Comparison of ENCODE assay signal across 13 cellular contexts in the genomic region with DNA sequence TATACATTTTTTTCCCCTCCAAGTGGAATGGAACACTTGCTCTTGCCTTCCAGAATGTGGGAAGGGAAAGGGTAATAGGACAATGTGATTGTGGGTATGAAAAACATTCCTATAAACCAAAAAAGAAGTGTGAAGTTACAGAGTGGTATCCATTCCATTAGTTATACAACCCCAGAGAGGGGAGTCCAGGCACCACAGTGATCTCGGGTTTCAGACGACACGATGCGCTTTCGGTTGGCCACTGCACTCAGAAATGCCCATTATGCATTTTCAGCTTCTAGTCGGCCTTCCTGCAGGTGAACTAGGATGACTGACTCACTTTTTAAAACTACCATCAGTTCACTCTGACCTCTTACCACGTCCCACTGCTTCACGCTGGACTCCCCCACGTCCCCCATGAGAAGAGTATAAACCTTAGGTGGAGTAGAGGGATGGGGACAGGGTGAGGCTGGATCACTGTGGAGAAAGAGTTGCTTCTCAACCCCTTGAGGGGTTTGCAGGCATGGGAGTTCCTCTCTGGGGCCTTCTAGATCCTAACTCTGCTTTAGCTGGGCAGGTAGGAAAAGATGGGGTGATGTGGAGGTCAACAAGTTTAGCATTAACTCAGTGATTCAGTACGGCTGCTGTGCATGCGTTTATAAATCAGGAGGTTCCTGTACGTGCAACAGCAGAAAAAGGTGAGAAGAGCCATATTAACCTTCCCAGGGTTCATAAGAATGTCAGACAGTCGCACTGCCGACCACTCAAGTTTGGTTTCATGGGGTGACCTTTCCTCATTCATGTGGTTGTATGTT. TPM values are rescaled to one million over a fixed set of nuclear protein-coding genes. Genes with fewer than 3 reads are reported as not detected.
A peak's percentile ranks its signal among the peaks of the same experiment; 100 is the strongest.
DNase-seq lines count a peak whose midpoint lies in the region; ATAC-seq and TF ChIP-seq lines count a peak whose summit lies in the region.
"Had no signal": no experiment of that assay in that cellular context is flagged by ENCODE, and none has a peak within 500 bp of the region (broad histone marks: within the 10 kb centered on the region; RNA-seq: fewer than 3 reads in every experiment).

No MANE protein-coding gene starts in this region.

- TF ChIP-seq CTCF in IMR-90 (conservative IDR thresholded peaks at IDR 0.05; ENCODE audit: low read depth, low read length): no peak
- no peak for TF ChIP-seq CTCF in brain (conservative IDR thresholded peaks at IDR 0.05)
- no peak for TF ChIP-seq CTCF in mesothelial cell of epicardium (IDR thresholded peaks at IDR 0.05; ENCODE audit: unreplicated experiment)
- no peak for TF ChIP-seq CTCF in thyroid gland (IDR thresholded peaks at IDR 0.05)
- TF ChIP-seq CTCF in smooth muscle cell (IDR thresholded peaks at IDR 0.05; ENCODE audit: borderline replicate concordance, insufficient read depth, poor library complexity, severe bottlenecking): no peak

- H3K4me3 Mint-ChIP-seq in brain: no peak overlapping the region
- no peak overlapping the region for H3K4me3 Mint-ChIP-seq in mesothelial cell of epicardium
- H3K4me3 Mint-ChIP-seq: activated naive CD4-positive, alpha-beta T cell treated with anti-CD3 and anti-CD28 coated beads, Interleukin-2, amount 10 ng/mL, durations not matched to agents 7 days and 5 days had no signal

- peaks cover 28% of the 10 kb centered on the region for H3K36me3 ChIP-seq in IMR-90 (ENCODE audit: control insufficient read depth, insufficient read depth, low read length)
- peaks cover 9 to 14% of the 10 kb centered on the region in 2 donors for H3K36me3 ChIP-seq in thyroid gland
- H3K36me3 ChIP-seq in smooth muscle cell (ENCODE audit: low read depth): no peaks in the 10 kb centered on the region

- H3K9me3 Mint-ChIP-seq in brain: peaks cover 0 to 4% (median 0%) of the 10 kb centered on the region in 5 experiments
- no peaks in the 10 kb centered on the region for H3K9me3 Mint-ChIP-seq in mesothelial cell of epicardium
- H3K9me3 Mint-ChIP-seq: activated naive CD4-positive, alpha-beta T cell treated with anti-CD3 and anti-CD28 coated beads, Interleukin-2, amount 10 ng/mL, durations not matched to agents 7 days and 5 days had no signal

- dilution Hi-C loops in IMR-90 (cut with HindIII; ENCODE audit: low sequenced_read_pairs, unreplicated experiment): no loop called here

- peaks cover 50 to 86% of the 10 kb centered on the region in 2 experiments for H3K79me1 ChIP-seq in IMR-90 (ENCODE audit: low read depth in 1 of 2, low read length in 2 of 2)

- H4K91ac ChIP-seq in IMR-90 (ENCODE audit: insufficient read depth, low read depth, low read length): no peak overlapping the region

- H3K4me1 ChIP-seq in IMR-90 (ENCODE audit: control insufficient read depth, insufficient read depth, low read length) (peaks cover 16% of the 10 kb centered on the region), thyroid gland (peaks cover 23 to 43% of the 10 kb centered on the region in 2 donors), smooth muscle cell (ENCODE audit: low read depth) (peaks cover 15% of the 10 kb centered on the region)

- intact Hi-C loops in IMR-90 (cut with micrococcal nuclease): no loop called here
- intact Hi-C loops in thyroid gland (cut with DNase I): no loop called here

- no peak overlapping the region for H2AK5ac ChIP-seq in IMR-90 (ENCODE audit: low read depth, low read length)

- CTCF ChIA-PET in IMR-90 (lab: Yijun Ruan, JAX): no interaction called here

- no peak overlapping the region for H4K5ac ChIP-seq in IMR-90 (ENCODE audit: low read depth, low read length)

- H3K4ac ChIP-seq in IMR-90 (ENCODE audit: low read depth, low read length): no peak overlapping the region

- no peak overlapping the region for H2BK120ac ChIP-seq in IMR-90 (ENCODE audit: low read depth, low read length)

- no peak overlapping the region for H2BK5ac ChIP-seq in IMR-90 (ENCODE audit: low read depth, low read length, poor library complexity, severe bottlenecking)

- peaks cover 66% of the 10 kb centered on the region for H3K4me1 Mint-ChIP-seq in brain
- peaks cover 58% of the 10 kb centered on the region for H3K4me1 Mint-ChIP-seq in mesothelial cell of epicardium

- no peak overlapping the region for H4K8ac ChIP-seq in IMR-90 (ENCODE audit: low read depth in 2 of 2, low read length in 2 of 2)

- WGBS in IMR-90 (ENCODE audit: extremely low coverage in 2 of 2, insufficient read length in 1 of 2), 2 experiments: 80% methylated on average over 1 of the region's 14 CpGs; no CpG with 5 or more reads in 1 of the 2 experiments
- 92% methylated on average over 14 of the region's 14 CpGs for WGBS in thyroid gland, 2 donors
- 77% methylated on average over 14 of the region's 14 CpGs for WGBS in smooth muscle cell (ENCODE audit: low lambda C conversion rate)

- TF ChIP-seq POLR2A in IMR-90 (IDR thresholded peaks at IDR 0.05; ENCODE audit: low read depth, low read length): no peak
- TF ChIP-seq POLR2A in thyroid gland (IDR thresholded peaks at IDR 0.05): no peak

- H3K9me1 ChIP-seq in IMR-90 (ENCODE audit: insufficient read depth, low read length): peaks cover 29% of the 10 kb centered on the region

- H4K20me1 ChIP-seq in IMR-90 (ENCODE audit: insufficient read depth, low read length): peaks cover 4% of the 10 kb centered on the region; the same call in 1 of the 2 replicates
- peaks cover 98% of the 10 kb centered on the region for H4K20me1 ChIP-seq in smooth muscle cell (ENCODE audit: low read depth)

- H2AFZ ChIP-seq in IMR-90 (replicated peaks; ENCODE audit: low read length, poor library complexity) (no peak overlapping the region), smooth muscle cell (ENCODE audit: low read depth) (no peak overlapping the region)

- H2BK20ac ChIP-seq in IMR-90 (ENCODE audit: low read depth, low read length): no peak overlapping the region

- H3K79me2 ChIP-seq in smooth muscle cell (ENCODE audit: low read depth): peaks cover 71% of the 10 kb centered on the region

- no peak overlapping the region for H2AK9ac ChIP-seq in IMR-90 (replicated peaks; ENCODE audit: low read depth, low read length, poor library complexity)

- POLR2A ChIA-PET in IMR-90 (lab: Charles Lee; ENCODE audit: unreplicated experiment): no interaction called here

- no peak overlapping the region for H3K27ac ChIP-seq in IMR-90 (ENCODE audit: insufficient read depth, low read length)
- H3K27ac ChIP-seq in thyroid gland: peak overlapping the region in 2 of 3 donors; percentile 74 to 92
- H3K27ac ChIP-seq in smooth muscle cell (ENCODE audit: low read depth): no peak overlapping the region
- H3K27ac ChIP-seq: HL-60 had no signal

- H3K23ac ChIP-seq in IMR-90 (ENCODE audit: low read depth, low read length): no peak overlapping the region

- peaks cover 97% of the 10 kb centered on the region for H3K36me3 Mint-ChIP-seq in brain
- H3K36me3 Mint-ChIP-seq in mesothelial cell of epicardium: peaks cover 36% of the 10 kb centered on the region
- H3K36me3 Mint-ChIP-seq: activated naive CD4-positive, alpha-beta T cell treated with anti-CD3 and anti-CD28 coated beads, Interleukin-2, amount 10 ng/mL, durations not matched to agents 7 days and 5 days had no signal

- no peaks in the 10 kb centered on the region for H3K27me3 Mint-ChIP-seq in brain
- no peaks in the 10 kb centered on the region for H3K27me3 Mint-ChIP-seq in mesothelial cell of epicardium (ENCODE audit: low read depth)

- in situ Hi-C loops in IMR-90 (cut with MboI; ENCODE audit: low sequenced_read_pairs): no loop called here

- no peak overlapping the region for H3K4me3 ChIP-seq in IMR-90 (ENCODE audit: insufficient read depth, low read depth, low read length)
- no peak overlapping the region for H3K4me3 ChIP-seq in thyroid gland (replicated peaks in 1 of 3)
- no peak overlapping the region for H3K4me3 ChIP-seq in smooth muscle cell
- H3K4me3 ChIP-seq: MG63 had no signal

- H3K14ac ChIP-seq in IMR-90 (replicated peaks; ENCODE audit: low read depth, low read length): no peak overlapping the region

- H3K27ac Mint-ChIP-seq in brain: peak overlapping the region in 3 of 5 experiments; percentile 21 to 77 (median 76)
- H3K27ac Mint-ChIP-seq in mesothelial cell of epicardium: peak overlapping the region; percentile 62
- H3K27ac Mint-ChIP-seq: activated naive CD4-positive, alpha-beta T cell treated with anti-CD3 and anti-CD28 coated beads, Interleukin-2, amount 10 ng/mL, durations not matched to agents 7 days and 5 days had no signal

- H3K4me2 ChIP-seq in IMR-90 (ENCODE audit: low read depth, low read length) (no peak overlapping the region), smooth muscle cell (no peak overlapping the region)

- no peak overlapping the region for H2BK15ac ChIP-seq in IMR-90 (ENCODE audit: low read depth, low read length)

- DNase-seq in IMR-90 (no peak), mesothelial cell of epicardium (ENCODE audit: low spot score in 2 of 2, unreplicated experiment in 2 of 2) (no peak), thyroid gland (no peak), smooth muscle cell (lab: John Stamatoyannopoulos, UW; ENCODE audit: unreplicated experiment) (no peak), inferior parietal cortex (ENCODE audit: extremely low spot score) (no peak)
- DNase-seq: activated CD8-positive, alpha-beta memory T cell treated with anti-CD3 and anti-CD28 coated beads for 24 hours; activated naive CD4-positive, alpha-beta T cell treated with anti-CD3 and anti-CD28 coated beads, Interleukin-2, amount 10 ng/mL, durations not matched to agents 7 days and 5 days; effector CD4-positive, alpha-beta T cell; MG63; NCI-H510A had no signal

- BruUV-seq in IMR-90 (replicated peaks; lab: Mats Ljungman, UMichigan): no TSS peak

- H3K9ac ChIP-seq in IMR-90 (ENCODE audit: low read depth, low read length) (no peak overlapping the region), smooth muscle cell (ENCODE audit: low read depth) (no peak overlapping the region)

- H3K56ac ChIP-seq in IMR-90 (ENCODE audit: extremely low read depth, insufficient read depth, low read length): no peak overlapping the region

- H3K9me3 ChIP-seq in IMR-90 (ENCODE audit: control insufficient read depth, insufficient read depth, low read length) (no peaks in the 10 kb centered on the region), thyroid gland (no peaks in the 10 kb centered on the region), smooth muscle cell (replicated peaks; ENCODE audit: low read depth) (no peaks in the 10 kb centered on the region)
- H3K9me3 ChIP-seq: MG63 had no signal

- TF ChIP-seq RAD21 in IMR-90 (IDR thresholded peaks at IDR 0.05; ENCODE audit: low read length): no peak

- no peak for ATAC-seq in IMR-90 (ENCODE audit: low read depth)
- ATAC-seq in HG03354 (IDR thresholded peaks at IDR 0.05; ENCODE audit: poor library complexity, severe bottlenecking, unreplicated experiment): no peak

- no peak overlapping the region for H3K18ac ChIP-seq in IMR-90 (ENCODE audit: low read depth, low read length)

- H3K27me3 ChIP-seq in IMR-90 (ENCODE audit: control insufficient read depth, insufficient read depth, low read length) (no peaks in the 10 kb centered on the region), thyroid gland (no peaks in the 10 kb centered on the region), smooth muscle cell (ENCODE audit: low read depth) (no peaks in the 10 kb centered on the region)
- H3K27me3 ChIP-seq: MG63 had no signal

- no peaks in the 10 kb centered on the region for H3F3A ChIP-seq in smooth muscle cell (ENCODE audit: low read depth)

RNA-seq across cellular contexts. Expression of a gene that starts 50.5 kb away (rescaled TPM):
- 29.9 and 30.0 TPM in 2 replicates for total RNA-seq in IMR-90 (2012; rRNA removed)
- polyA plus RNA-seq in IMR-90 (2012; rRNA removed): 36.7 and 45.8 TPM in 2 replicates
- 18.1 and 24.4 TPM in 2 replicates for polyA plus RNA-seq in IMR-90 (2012; cell fraction: cytosol; rRNA removed)
- polyA plus RNA-seq in IMR-90 (2012; cell fraction: nucleus; rRNA removed; ENCODE audit: low replicate concordance): 43.8 and 99.3 TPM in 2 replicates
- 51.6 TPM for polyA plus RNA-seq in brain (ENCODE audit: insufficient read depth, low read depth, low replicate concordance)
- total RNA-seq in mesothelial cell of epicardium: 178 to 188 TPM (median 182 TPM) in 3 replicates
- 100 to 1,000 TPM in 3 of 4 donors, 10 to 100 TPM in 1; 80.2 to 111 (median 109) TPM for total RNA-seq in thyroid gland
- 126 and 133 TPM in 2 replicates for total RNA-seq in smooth muscle cell
- 31.6 and 39.8 TPM in 2 replicates for polyA plus RNA-seq in smooth muscle cell

Comparison
In these comparisons a context has a peak if more than half of its experiments do, and no peak if none do; other contexts are left out.
1. H3K27ac ChIP-seq: peak in thyroid gland (2 of 3); none in IMR-90 (single experiment) and smooth muscle cell (single experiment).